In genomic region chr12:87274594-87275245, GRCh38 we compare ENCODE assay signal across 8 cellular contexts.
DNase-seq lines count a peak whose midpoint lies in the region; ATAC-seq, FAIRE-seq and TF ChIP-seq lines count a peak whose summit lies in the region.

No MANE protein-coding gene starts in this region.

- H4K8ac ChIP-seq in mesenchymal stem cell (ENCODE audit: low read length), result no peak overlapping the region

- H2BK5ac ChIP-seq in mesenchymal stem cell (ENCODE audit: low read depth, low read length, poor library complexity, severe bottlenecking), result no peak overlapping the region

- no peak overlapping the region for H2BK12ac ChIP-seq in mesenchymal stem cell (ENCODE audit: low read length in 2 of 2)

- H3K18ac ChIP-seq in mesenchymal stem cell (ENCODE audit: low read depth in 1 of 2, low read length in 2 of 2), result no peak overlapping the region

- TF ChIP-seq POLR2A in A549 (IDR thresholded peaks at IDR 0.05; ENCODE audit: low read length) (no peak), upper lobe of left lung (IDR thresholded peaks at IDR 0.05) (no peak)

- no peak overlapping the region for H3K4me3 ChIP-seq in A549
- no peak overlapping the region for H3K4me3 ChIP-seq in WERI-Rb-1 (ENCODE audit: low read depth, low read length)
- H3K4me3 ChIP-seq in mesenchymal stem cell (ENCODE audit: insufficient read depth in 1 of 2, low read depth in 1 of 2, low read length in 2 of 2), result no peak overlapping the region
- H3K4me3 ChIP-seq in upper lobe of left lung, result no peak overlapping the region

- H2BK120ac ChIP-seq in mesenchymal stem cell (ENCODE audit: low read depth, low read length), result no peak overlapping the region

- TF ChIP-seq EP300 in A549 (IDR thresholded peaks at IDR 0.05), result no peak
- TF ChIP-seq EP300 in upper lobe of left lung (IDR thresholded peaks at IDR 0.05), result no peak

- H3K27me3 ChIP-seq in WERI-Rb-1 (ENCODE audit: insufficient read depth, low read depth, severe bottlenecking) (no peaks in the 10 kb centered on the region), mesenchymal stem cell (ENCODE audit: control insufficient read depth in 1 of 2, insufficient read depth in 1 of 2, low read length in 2 of 2) (no peaks in the 10 kb centered on the region), upper lobe of left lung (no peaks in the 10 kb centered on the region)

- peak in 1 of 2 experiments; percentile 53; a peak in 2 of 5 replicates for TF ChIP-seq RAD21 in A549 (conservative IDR thresholded peaks at IDR 0.05 in 1 of 2, IDR thresholded peaks at IDR 0.05 in 1 of 2)

- H3K4me1 ChIP-seq in A549 (peaks cover 9% of the 10 kb centered on the region; the same call in 2 of the 3 replicates), mesenchymal stem cell (ENCODE audit: control insufficient read depth, insufficient read depth, low read depth, low read length) (peaks cover 2% of the 10 kb centered on the region), upper lobe of left lung (no peaks in the 10 kb centered on the region)

- no peak overlapping the region for H3K14ac ChIP-seq in mesenchymal stem cell (ENCODE audit: low read length in 2 of 2)

- CTCF ChIA-PET in A549 (lab: Yijun Ruan, JAX), result interaction anchor here (1.0 to 1.9 kb wide), 4 partner anchors 11 to 574 kb away, joined by 3 to 5 read pairs (median 3); no protein-coding TSS in a partner anchor

- no peak overlapping the region for H2BK15ac ChIP-seq in mesenchymal stem cell (ENCODE audit: low read depth, poor library complexity, severe bottlenecking)

- no peaks in the 10 kb centered on the region for H3K36me3 ChIP-seq in WERI-Rb-1
- H3K36me3 ChIP-seq in mesenchymal stem cell (ENCODE audit: control insufficient read depth in 1 of 2, insufficient read depth in 2 of 2, low read depth in 1 of 2, low read length in 2 of 2), result no peaks in the 10 kb centered on the region
- H3K36me3 ChIP-seq in upper lobe of left lung, result no peaks in the 10 kb centered on the region

- FAIRE-seq in A549 (lab: Jason Lieb, UNC), result peak; percentile 46
- peak; percentile 71 for FAIRE-seq in GM18507 (lab: Jason Lieb, UNC)

- H3K9me3 ChIP-seq in A549 (no peaks in the 10 kb centered on the region), WERI-Rb-1 (ENCODE audit: severe bottlenecking) (no peaks in the 10 kb centered on the region), mesenchymal stem cell (ENCODE audit: control insufficient read depth, low read length) (no peaks in the 10 kb centered on the region), upper lobe of left lung (no peaks in the 10 kb centered on the region)

- no peak overlapping the region for H2AK5ac ChIP-seq in mesenchymal stem cell (ENCODE audit: low read length, severe bottlenecking)

- POLR2A ChIA-PET in A549 (lab: Yijun Ruan, JAX), result no interaction called here

- H2AFZ ChIP-seq in mesenchymal stem cell (ENCODE audit: low read depth, low read length), result no peak overlapping the region

- H3K4ac ChIP-seq in mesenchymal stem cell (ENCODE audit: low read depth in 1 of 2, low read length in 2 of 2), result no peak overlapping the region

- TF ChIP-seq CTCF in A549 (IDR thresholded peaks at IDR 0.05) (peak; percentile 36), WERI-Rb-1 (IDR thresholded peaks at IDR 0.05; ENCODE audit: low read depth, low read length) (peak; percentile 53), upper lobe of left lung (IDR thresholded peaks at IDR 0.05) (no peak)

- H3K27ac ChIP-seq in A549, result no peak overlapping the region
- H3K27ac ChIP-seq in WERI-Rb-1, result no peak overlapping the region
- H3K27ac ChIP-seq in mesenchymal stem cell (ENCODE audit: low read length, poor library complexity, severe bottlenecking), result no peak overlapping the region
- no peak overlapping the region for H3K27ac ChIP-seq in upper lobe of left lung

- H3K9ac ChIP-seq in mesenchymal stem cell (ENCODE audit: low read length), result no peak overlapping the region

- DNase-seq in A549 (ENCODE audit: low read depth in 1 of 2, low spot score in 1 of 2), result peak; percentile 6 to 42
- peak; percentile 1 for DNase-seq in GM18507 (ENCODE audit: extremely low spot score, insufficient read length, low read depth)
- DNase-seq in WERI-Rb-1, result peak; percentile 9
- DNase-seq in mesenchymal stem cell, result peak; percentile 40
- DNase-seq in NOMO-1 treated with DMSO at 0.1 percent for 48 hours (lab: John Stamatoyannopoulos, UW; ENCODE audit: unreplicated experiment), result no peak
- no peak for DNase-seq in middle frontal gyrus (ENCODE audit: extremely low spot score, low spot score)
- DNase-seq in upper lobe of left lung, result no peak

- H4K91ac ChIP-seq in mesenchymal stem cell (ENCODE audit: low read length), result no peak overlapping the region

- H3K23ac ChIP-seq in mesenchymal stem cell (ENCODE audit: low read length in 2 of 2), result no peak overlapping the region

- 60% methylated on average over 4 of the region's 4 CpGs for WGBS in A549 (ENCODE audit: missing lambda C conversion rate)
- 42% methylated on average over 2 of the region's 4 CpGs for WGBS in mesenchymal stem cell
- 59 to 65% methylated on average over 4 of the region's 4 CpGs for WGBS in upper lobe of left lung, 2 donors

- H3K4me2 ChIP-seq in A549, result no peak overlapping the region
- no peak overlapping the region for H3K4me2 ChIP-seq in mesenchymal stem cell (ENCODE audit: low read length, poor library complexity, severe bottlenecking)

- ATAC-seq in A549 (peak; percentile 59 to 78; a peak in 4 of 6 replicates), HG03342 (IDR thresholded peaks at IDR 0.05; ENCODE audit: unreplicated experiment) (peak; percentile 91), upper lobe of left lung (ENCODE audit: low FRiP score in 2 of 2) (no peak)

- H3K79me1 ChIP-seq in mesenchymal stem cell (replicated peaks; ENCODE audit: low read length, poor library complexity, severe bottlenecking), result no peaks in the 10 kb centered on the region

TF ChIP-seq in A549, 52 proteins besides CTCF, POLR2A, EP300 and RAD21:
- TF ChIP-seq BCL3 (IDR thresholded peaks at IDR 0.05), result no peak
- TF ChIP-seq SMC3 (IDR thresholded peaks at IDR 0.05), result peak; percentile 35; the same call in 1 of the 3 replicates

Comparison
In these comparisons a context has a peak if more than half of its experiments do, and no peak if none do; other contexts are left out.
1. ATAC-seq: peak in A549 (2 of 2) and HG03342 (single experiment); none in upper lobe of left lung (0 of 2).
2. DNase-seq: peak in A549 (2 of 2), GM18507 (single experiment), WERI-Rb-1 (single experiment) and mesenchymal stem cell (single experiment); none in NOMO-1 treated with DMSO at 0.1 percent for 48 hours (single experiment), middle frontal gyrus (single experiment) and upper lobe of left lung (0 of 2).
3. CTCF ChIP-seq: peak in A549 (single experiment) and WERI-Rb-1 (single experiment); none in upper lobe of left lung (0 of 6).